1 cellular context compared by ENCODE assay signal in the genomic region with DNA sequence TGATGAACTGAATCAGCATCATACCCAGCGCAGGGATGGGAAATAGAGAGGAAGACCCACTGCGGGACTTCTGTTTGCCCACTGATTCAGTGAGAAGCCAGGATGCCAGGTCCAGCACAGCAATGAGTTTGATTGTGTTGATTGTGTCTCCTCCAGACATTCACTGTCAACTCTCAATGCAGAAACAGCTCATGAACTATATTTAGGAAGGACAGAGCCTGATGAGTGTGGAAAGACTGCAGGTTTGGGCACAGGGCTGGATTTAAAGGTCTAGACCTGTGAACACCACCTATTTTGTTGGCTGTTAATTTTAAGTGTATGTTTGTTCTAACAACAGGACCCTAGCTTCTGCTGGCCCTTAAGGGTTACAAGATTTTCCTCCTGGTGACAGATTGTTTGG.
TF ChIP-seq lines count a peak whose summit lies in the region.

No MANE protein-coding gene starts in this region.

TF ChIP-seq in IMR-90, 13 proteins besides CTCF, POLR2A, EP300 and RAD21 (continued from another document):
- TF ChIP-seq, protein P1, sequence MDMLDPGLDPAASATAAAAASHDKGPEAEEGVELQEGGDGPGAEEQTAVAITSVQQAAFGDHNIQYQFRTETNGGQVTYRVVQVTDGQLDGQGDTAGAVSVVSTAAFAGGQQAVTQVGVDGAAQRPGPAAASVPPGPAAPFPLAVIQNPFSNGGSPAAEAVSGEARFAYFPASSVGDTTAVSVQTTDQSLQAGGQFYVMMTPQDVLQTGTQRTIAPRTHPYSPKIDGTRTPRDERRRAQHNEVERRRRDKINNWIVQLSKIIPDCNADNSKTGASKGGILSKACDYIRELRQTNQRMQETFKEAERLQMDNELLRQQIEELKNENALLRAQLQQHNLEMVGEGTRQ (IDR thresholded peaks at IDR 0.05; ENCODE audit: low read depth, low read length): no peak
- no peak for TF ChIP-seq BHLHE40 (IDR thresholded peaks at IDR 0.05; ENCODE audit: low read depth, low read length)
- TF ChIP-seq MAZ (IDR thresholded peaks at IDR 0.05; ENCODE audit: borderline replicate concordance, low read depth, low read length): no peak
- TF ChIP-seq NFE2L2 (IDR thresholded peaks at IDR 0.05; ENCODE audit: low read depth, low read length): no peak
- TF ChIP-seq FOS (IDR thresholded peaks at IDR 0.05; ENCODE audit: low read depth, low read length): no peak
- TF ChIP-seq RCOR1 (IDR thresholded peaks at IDR 0.05; ENCODE audit: insufficient replicate concordance, low read length): no peak
- TF ChIP-seq MXI1 (IDR thresholded peaks at IDR 0.05; ENCODE audit: borderline replicate concordance, low read depth, low read length): no peak
- no peak for TF ChIP-seq MAFK (IDR thresholded peaks at IDR 0.05; ENCODE audit: low read depth, low read length)
- TF ChIP-seq CHD1 (IDR thresholded peaks at IDR 0.05; ENCODE audit: low read depth, low read length): no peak
- TF ChIP-seq, protein P2, sequence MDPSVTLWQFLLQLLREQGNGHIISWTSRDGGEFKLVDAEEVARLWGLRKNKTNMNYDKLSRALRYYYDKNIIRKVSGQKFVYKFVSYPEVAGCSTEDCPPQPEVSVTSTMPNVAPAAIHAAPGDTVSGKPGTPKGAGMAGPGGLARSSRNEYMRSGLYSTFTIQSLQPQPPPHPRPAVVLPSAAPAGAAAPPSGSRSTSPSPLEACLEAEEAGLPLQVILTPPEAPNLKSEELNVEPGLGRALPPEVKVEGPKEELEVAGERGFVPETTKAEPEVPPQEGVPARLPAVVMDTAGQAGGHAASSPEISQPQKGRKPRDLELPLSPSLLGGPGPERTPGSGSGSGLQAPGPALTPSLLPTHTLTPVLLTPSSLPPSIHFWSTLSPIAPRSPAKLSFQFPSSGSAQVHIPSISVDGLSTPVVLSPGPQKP (IDR thresholded peaks at IDR 0.05; ENCODE audit: borderline replicate concordance, low read depth, low read length): no peak
